ENCODE assay signal across 8 cellular contexts in the genomic region with DNA sequence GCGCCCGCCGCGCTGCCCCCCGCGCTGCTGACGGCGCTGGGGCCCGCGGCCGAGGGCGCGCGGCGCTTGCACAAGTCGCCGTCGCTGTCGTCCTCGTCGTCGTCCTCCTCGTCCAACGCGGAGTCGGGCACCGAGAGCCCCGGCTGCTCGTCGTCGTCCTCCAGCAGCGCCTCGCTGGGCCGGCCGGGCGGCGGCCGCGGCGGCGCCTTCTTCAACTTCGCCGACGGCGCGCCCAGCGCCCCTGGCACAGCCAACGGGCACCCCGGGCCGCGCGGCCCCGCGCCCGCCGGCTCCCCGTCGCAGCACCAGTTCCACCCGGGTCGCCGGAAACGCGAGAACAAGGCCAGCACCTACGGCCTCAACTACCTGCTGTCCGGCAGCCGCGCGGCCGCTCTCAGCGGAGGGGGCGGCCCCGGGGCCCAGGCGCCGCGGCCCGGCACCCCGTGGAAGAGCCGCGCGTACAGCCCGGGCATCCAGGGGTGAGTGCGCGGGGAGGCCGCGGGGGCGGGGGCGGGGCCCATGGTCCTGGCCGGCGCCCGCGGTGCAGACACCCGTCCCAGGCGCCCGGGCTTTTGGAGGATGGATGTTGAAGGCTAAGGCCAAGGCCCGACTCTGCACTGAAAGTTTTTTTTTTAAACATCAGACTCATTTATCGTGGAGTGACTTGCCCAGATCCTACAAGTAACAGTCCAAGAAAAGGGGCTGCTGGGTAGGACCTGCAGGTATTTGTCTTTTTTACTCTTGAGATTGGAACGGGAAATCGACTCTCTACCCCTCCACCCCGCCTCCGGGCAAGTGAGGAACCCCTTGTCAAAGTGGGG. TPM values are rescaled to one million over a fixed set of nuclear protein-coding genes. Genes with fewer than 3 reads are reported as not detected.
DNase-seq lines count a peak whose midpoint lies in the region; ATAC-seq and TF ChIP-seq lines count a peak whose summit lies in the region.

No MANE protein-coding gene starts in this region.

- peak overlapping the region; percentile 77 for H3K9ac ChIP-seq in SK-N-MC (ENCODE audit: insufficient read length)

- H3K4me3 Mint-ChIP-seq in activated CD4-positive, alpha-beta T cell treated with anti-CD3 and anti-CD28 coated beads for 36 hours: peak overlapping the region; percentile 84
- peak overlapping the region; percentile 83 for H3K4me3 Mint-ChIP-seq in central memory CD8-positive, alpha-beta T cell
- H3K4me3 Mint-ChIP-seq in memory B cell: peak overlapping the region; percentile 78

- H3K27ac Mint-ChIP-seq in activated CD4-positive, alpha-beta T cell treated with anti-CD3 and anti-CD28 coated beads for 36 hours: peak overlapping the region; percentile 85
- peak overlapping the region; percentile 32 for H3K27ac Mint-ChIP-seq in central memory CD8-positive, alpha-beta T cell (ENCODE audit: low read depth)
- H3K27ac Mint-ChIP-seq in memory B cell: peak overlapping the region; percentile 53

- TF ChIP-seq CTCF in upper lobe of right lung (IDR thresholded peaks at IDR 0.05): no peak

- H3K36me3 ChIP-seq in SK-N-MC (ENCODE audit: insufficient read depth, low read length): no peaks in the 10 kb centered on the region; the same call in 1 of the 2 replicates
- H3K36me3 ChIP-seq in upper lobe of right lung: no peaks in the 10 kb centered on the region

- peak; percentile 57 for DNase-seq in activated CD4-positive, alpha-beta T cell treated with anti-CD3 and anti-CD28 coated beads for 36 hours
- DNase-seq in activated CD4-positive, alpha-beta T cell treated with anti-CD3 and anti-CD28 coated beads for 1 hour: no peak
- DNase-seq in SK-N-MC (ENCODE audit: low read depth, low spot score) (no peak), memory B cell (ENCODE audit: low spot score in 2 of 2) (peak in 1 of 2 donors; percentile 39), upper lobe of right lung (peak; percentile 76)
- peak in 1 of 2 donors; percentile 10 for DNase-seq in central memory CD8-positive, alpha-beta T cell (ENCODE audit: low spot score in 2 of 2)

- ATAC-seq in activated CD4-positive, alpha-beta T cell treated with anti-CD3 and anti-CD28 coated beads for 36 hours: no peak
- no peak for ATAC-seq in central memory CD8-positive, alpha-beta T cell (replicated peaks; ENCODE audit: extremely low read depth, poor library complexity, severe bottlenecking)
- ATAC-seq in memory B cell (ENCODE audit: low read depth): no peak
- peak; percentile 13 for ATAC-seq in upper lobe of right lung
- no peak for ATAC-seq in HG03342 (IDR thresholded peaks at IDR 0.05; ENCODE audit: unreplicated experiment)
- ATAC-seq in HG02970 (IDR thresholded peaks at IDR 0.05; ENCODE audit: low FRiP score, unreplicated experiment): no peak

- H3K4me1 ChIP-seq in upper lobe of right lung: peaks cover 38% of the 10 kb centered on the region

- H3K27me3 Mint-ChIP-seq in activated CD4-positive, alpha-beta T cell treated with anti-CD3 and anti-CD28 coated beads for 36 hours: no peaks in the 10 kb centered on the region
- H3K27me3 Mint-ChIP-seq in central memory CD8-positive, alpha-beta T cell: no peaks in the 10 kb centered on the region
- no peaks in the 10 kb centered on the region for H3K27me3 Mint-ChIP-seq in memory B cell

- H3K4me3 ChIP-seq in SK-N-MC (peak overlapping the region; percentile 85), upper lobe of right lung (peak overlapping the region; percentile 67)

- H3K36me3 Mint-ChIP-seq in activated CD4-positive, alpha-beta T cell treated with anti-CD3 and anti-CD28 coated beads for 36 hours (ENCODE audit: low read depth): peaks cover 31% of the 10 kb centered on the region
- H3K36me3 Mint-ChIP-seq in central memory CD8-positive, alpha-beta T cell (ENCODE audit: insufficient read depth): peaks cover 20% of the 10 kb centered on the region
- peaks cover 5% of the 10 kb centered on the region for H3K36me3 Mint-ChIP-seq in memory B cell

- CTCF ChIA-PET in activated CD4-positive, alpha-beta T cell treated with anti-CD3 and anti-CD28 coated beads for 36 hours (lab: Charles Lee): no interaction called here

- no peaks in the 10 kb centered on the region for H3K9me3 Mint-ChIP-seq in activated CD4-positive, alpha-beta T cell treated with anti-CD3 and anti-CD28 coated beads for 36 hours (ENCODE audit: low read depth)
- H3K9me3 Mint-ChIP-seq in central memory CD8-positive, alpha-beta T cell: no peaks in the 10 kb centered on the region
- no peaks in the 10 kb centered on the region for H3K9me3 Mint-ChIP-seq in memory B cell

- H3K9me3 ChIP-seq in SK-N-MC (ENCODE audit: low read depth, low read length): no peaks in the 10 kb centered on the region
- H3K9me3 ChIP-seq in upper lobe of right lung: no peaks in the 10 kb centered on the region

- H3K4me1 Mint-ChIP-seq in activated CD4-positive, alpha-beta T cell treated with anti-CD3 and anti-CD28 coated beads for 36 hours: peaks cover 43% of the 10 kb centered on the region
- peaks cover 55% of the 10 kb centered on the region for H3K4me1 Mint-ChIP-seq in central memory CD8-positive, alpha-beta T cell
- H3K4me1 Mint-ChIP-seq in memory B cell: peaks cover 30% of the 10 kb centered on the region

- intact Hi-C loops in activated CD4-positive, alpha-beta T cell treated with anti-CD3 and anti-CD28 coated beads for 36 hours (cut with DNase I, micrococcal nuclease): loop anchor here (5.0 to 10.0 kb wide), 4 partner anchors 1150 to 1740 kb away; a partner anchor contains a TSS
- intact Hi-C loops in upper lobe of right lung (cut with DNase I): no loop called here

- H3K27ac ChIP-seq in SK-N-MC (no peak overlapping the region), upper lobe of right lung (peak overlapping the region; percentile 47)

- no peaks in the 10 kb centered on the region for H3K27me3 ChIP-seq in upper lobe of right lung

- POLR2A ChIA-PET in activated CD4-positive, alpha-beta T cell treated with anti-CD3 and anti-CD28 coated beads for 36 hours (lab: Charles Lee): no interaction called here

RNA-seq across cellular contexts. Expression of a gene that starts 1.2 kb away (rescaled TPM):
- 10 to 100 TPM; 29.2 to 33.3 TPM for total RNA-seq in activated CD4-positive, alpha-beta T cell treated with anti-CD3 and anti-CD28 coated beads for 36 hours
- total RNA-seq in upper lobe of right lung: 19.9 TPM

Comparison
In these comparisons a context has a peak if more than half of its experiments do, and no peak if none do; other contexts are left out.
1. DNase-seq: peak in activated CD4-positive, alpha-beta T cell treated with anti-CD3 and anti-CD28 coated beads for 36 hours (single experiment) and upper lobe of right lung (single experiment); none in activated CD4-positive, alpha-beta T cell treated with anti-CD3 and anti-CD28 coated beads for 1 hour (single experiment) and SK-N-MC (single experiment).
2. H3K27ac Mint-ChIP-seq: peak in every context shown above with its lines; median percentile 85 in activated CD4-positive, alpha-beta T cell treated with anti-CD3 and anti-CD28 coated beads for 36 hours; 53 in memory B cell; 32 in central memory CD8-positive, alpha-beta T cell.
3. Peak in every context shown above with its lines, with median percentiles within 50 percentile points of each other: H3K4me3 Mint-ChIP-seq.